ENCODE assay signal across 8 cellular contexts in genomic region chr1:181088079-181089016, GRCh38. TPM values are rescaled to one million over a fixed set of nuclear protein-coding genes. Genes with fewer than 3 reads are reported as not detected.
DNase-seq lines count a peak whose midpoint lies in the region; ATAC-seq and TF ChIP-seq lines count a peak whose summit lies in the region.

Gene IER5, plus strand, starts transcription at chr1:181088700. Its CDS starts 203 bp downstream, at chr1:181088903.

- H3K9me3 ChIP-seq in OCI-LY1 (ENCODE audit: low read length) = no peaks in the 10 kb centered on the region
- no peaks in the 10 kb centered on the region for H3K9me3 ChIP-seq in endodermal cell (ENCODE audit: control insufficient read depth, low read length)

- H2AFZ ChIP-seq in OCI-LY1 (ENCODE audit: low read length) = no peak within 1 kb of the TSS

- no peaks in the 10 kb centered on the region for H3K79me2 ChIP-seq in OCI-LY1 (ENCODE audit: insufficient read depth, low read length)

- no peaks in the 10 kb centered on the region for H3K9me2 ChIP-seq in OCI-LY1 (ENCODE audit: low read depth, low read length)

- H3K27me3 Mint-ChIP-seq in endodermal cell (ENCODE audit: insufficient read depth) = peaks cover 33% of the 10 kb centered on the region

- DNase-seq in DMS 273 (lab: John Stamatoyannopoulos, UW; ENCODE audit: unreplicated experiment) (peak; percentile 99), HuH-7 (ENCODE audit: low spot score) (peak; percentile 84), endodermal cell (peak; percentile 99), mesenteric fat pad (ENCODE audit: low spot score) (peak; percentile 100)
- DNase-seq in activated CD8-positive, alpha-beta memory T cell treated with anti-CD3 and anti-CD28 coated beads, Interleukin-2, amount 50 U/mL, for 24 hours (ENCODE audit: extremely low read depth) = peak; percentile 86
- peak; percentile 91 for DNase-seq in stimulated activated CD8-positive, alpha-beta memory T cell treated with anti-CD3 and anti-CD28 coated beads, Interleukin-15, amount 100 ng/mL, for 24 hours (ENCODE audit: low read depth)

- no peaks in the 10 kb centered on the region; the same call in 1 of the 2 replicates for H3K36me3 ChIP-seq in OCI-LY1 (ENCODE audit: insufficient read depth, low read length)
- H3K36me3 ChIP-seq in endodermal cell (ENCODE audit: control insufficient read depth, insufficient read depth, low read length) = peaks cover 24% of the 10 kb centered on the region

- peak within 1 kb of the TSS; percentile 93 for H3K27ac Mint-ChIP-seq in endodermal cell

- no peaks in the 10 kb centered on the region for H3K27me3 ChIP-seq in OCI-LY1 (ENCODE audit: insufficient read depth, low read length)
- no peaks in the 10 kb centered on the region for H3K27me3 ChIP-seq in endodermal cell (ENCODE audit: control insufficient read depth, insufficient read depth, low read length, poor library complexity, severe bottlenecking)

- H3K9ac ChIP-seq in OCI-LY1 (ENCODE audit: low read length) (peak within 1 kb of the TSS; percentile 71), endodermal cell (ENCODE audit: extremely low read depth, low read length, poor library complexity, severe bottlenecking) (peak within 1 kb of the TSS; percentile 71)

- 5 to 9% methylated on average over 21 to 76 of the region's 76 CpGs for WGBS in endodermal cell (ENCODE audit: insufficient coverage in 1 of 2, insufficient read length in 1 of 2), 2 experiments

- H3K27ac ChIP-seq in OCI-LY1 (ENCODE audit: low read depth, low read length, poor library complexity, severe bottlenecking) = peak within 1 kb of the TSS; percentile 45
- H3K27ac ChIP-seq in endodermal cell (ENCODE audit: low read depth, low read length) = no peak within 1 kb of the TSS

- peaks cover 21% of the 10 kb centered on the region for H3K36me3 Mint-ChIP-seq in endodermal cell (ENCODE audit: low read depth)

- ATAC-seq in GM21526 (IDR thresholded peaks at IDR 0.05; ENCODE audit: low FRiP score, unreplicated experiment) = peak; percentile 67

- TF ChIP-seq CTCF in OCI-LY1 (IDR thresholded peaks at IDR 0.05; ENCODE audit: low read length) (no peak), endodermal cell (conservative IDR thresholded peaks at IDR 0.05) (no peak)

- peaks cover 33% of the 10 kb centered on the region for H3K4me1 Mint-ChIP-seq in endodermal cell

- H3K4me2 ChIP-seq in OCI-LY1 (ENCODE audit: low read length) = peak within 1 kb of the TSS; percentile 98

- H4K20me1 ChIP-seq in OCI-LY1 (ENCODE audit: insufficient read depth, low read length) = no peaks in the 10 kb centered on the region

- no peaks in the 10 kb centered on the region for H3K9me3 Mint-ChIP-seq in endodermal cell

- H3K4me3 ChIP-seq in OCI-LY1 (ENCODE audit: low read depth, low read length, poor library complexity, severe bottlenecking) (peak within 1 kb of the TSS; percentile 87), endodermal cell (ENCODE audit: low read length) (peak within 1 kb of the TSS; percentile 98)

- H3K4me3 Mint-ChIP-seq in endodermal cell = peak within 1 kb of the TSS; percentile 93

- H3K4me1 ChIP-seq in OCI-LY1 (ENCODE audit: insufficient read depth, low read length, severe bottlenecking) (peaks cover 35% of the 10 kb centered on the region), endodermal cell (ENCODE audit: control insufficient read depth, insufficient read depth, low read length) (peaks cover 9% of the 10 kb centered on the region)

- H3F3A ChIP-seq in OCI-LY1 (ENCODE audit: insufficient read depth, low read length) = no peaks in the 10 kb centered on the region

RNA-seq across cellular contexts. Expression of gene IER5, which starts in this region (rescaled TPM):
- total RNA-seq in endodermal cell = 10 to 100 TPM; 13.2 to 21.2 TPM
- polyA plus RNA-seq in endodermal cell (2013, experiment 1 of 2) = 16.8 TPM
- 18.5 TPM for polyA plus RNA-seq in endodermal cell (2013, experiment 2 of 2)
- total RNA-seq in mesenteric fat pad = 9.9 TPM
